15 cellular contexts compared by ENCODE assay signal in genomic region chr20:40848530-40848929, GRCh38.
"Had no signal": no experiment of that assay in that cellular context is flagged by ENCODE, and none has a peak within 500 bp of the region (broad histone marks: within the 10 kb centered on the region; RNA-seq: fewer than 3 reads in every experiment).

No MANE protein-coding gene starts in this region.

- H3K36me3 ChIP-seq: brain microvascular endothelial cell, gastrocnemius medialis, heart left ventricle, thyroid gland had no signal

- H3K4me3 ChIP-seq: coronary artery, gastrocnemius medialis, heart left ventricle, lung, thyroid gland had no signal

- ATAC-seq: activated T-cell treated with anti-CD3 and anti-CD28 coated beads, Interleukin-2, amount 50 U/mL, for 72 hours; gastrocnemius medialis; heart left ventricle; left colon; stimulated activated memory B cell treated with anti-CD40 and anti-IgM and Interleukin-4, amounts not matched to agents 10 μg/mL and 1 μg/mL and 100 μg/mL, for 72 hours had no signal

- H3K9me3 ChIP-seq: gastrocnemius medialis, thyroid gland had no signal

- H3K27ac ChIP-seq: brain microvascular endothelial cell, coronary artery, gastrocnemius medialis, heart left ventricle, thyroid gland had no signal

- H3K27me3 ChIP-seq: brain microvascular endothelial cell, gastrocnemius medialis, thyroid gland had no signal

- DNase-seq: activated B cell treated with CpG ODN at 0.5 μM for 24 hours; activated CD4-positive, alpha-beta T cell treated with anti-CD3 and anti-CD28 coated beads, Interleukin-2, amount 10 ng/mL, durations not matched to agents 24 days and 14 days; activated CD8-positive, alpha-beta memory T cell treated with anti-CD3 and anti-CD28 coated beads, Interleukin-2, amount 50 U/mL, for 48 hours; activated gamma-delta T cell treated with Interleukin-2 at 50 U/mL for 16 hours; activated T-cell treated with anti-CD3 and anti-CD28 coated beads, Interleukin-2, amount 50 U/mL, for 72 hours; amniotic stem cell; brain microvascular endothelial cell; gastrocnemius medialis; heart left ventricle; left colon; midbrain; thyroid gland had no signal

- H3K4me1 ChIP-seq: gastrocnemius medialis, heart left ventricle, thyroid gland had no signal
